In the genomic region with DNA sequence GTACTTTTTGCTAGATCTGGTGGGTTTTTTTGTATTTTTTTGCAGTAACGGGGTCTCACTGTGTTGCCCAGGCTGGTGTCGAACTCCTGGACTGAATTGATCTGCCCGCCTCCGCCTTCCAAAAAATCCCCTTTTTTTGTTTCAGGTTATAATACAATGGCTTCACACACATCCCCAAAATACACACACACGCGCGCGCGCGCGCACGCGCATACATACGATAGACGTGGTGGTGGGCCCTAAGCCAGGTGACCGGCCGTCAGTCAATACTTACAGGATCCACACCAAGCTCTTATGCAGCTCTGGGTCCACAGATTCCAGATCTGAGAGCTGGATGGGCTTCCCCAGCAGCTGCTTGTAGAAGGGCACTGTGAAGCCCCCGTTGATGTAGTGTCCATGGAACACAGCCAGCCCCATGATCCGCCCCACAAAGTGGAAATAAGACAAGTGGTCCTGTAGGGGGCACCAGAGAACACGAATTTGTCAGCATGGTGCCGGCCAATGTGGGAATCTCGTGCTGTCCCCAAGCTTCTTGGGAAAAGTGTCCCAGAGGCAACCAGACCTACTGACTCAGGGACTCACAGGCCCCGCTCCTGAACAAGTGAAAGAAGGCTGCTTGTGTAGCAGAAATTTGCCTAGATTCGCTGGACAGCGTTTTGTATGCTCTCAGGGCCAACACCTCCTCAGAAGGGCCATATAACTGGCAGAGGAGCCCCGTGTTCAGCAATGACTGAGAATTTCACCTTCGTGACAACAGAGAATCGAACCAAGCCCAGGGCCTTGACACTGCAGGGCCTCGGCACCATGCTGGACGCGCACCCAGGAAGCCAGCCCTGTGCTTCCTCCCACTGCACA, we compare ENCODE assay signal across 1 cellular context.
TF ChIP-seq lines count a peak whose summit lies in the region.

No MANE protein-coding gene starts in this region.

TF ChIP-seq in GM12878, 131 proteins besides CTCF, POLR2A, EP300 and RAD21 (continued from another document):
- TF ChIP-seq, protein P1, sequence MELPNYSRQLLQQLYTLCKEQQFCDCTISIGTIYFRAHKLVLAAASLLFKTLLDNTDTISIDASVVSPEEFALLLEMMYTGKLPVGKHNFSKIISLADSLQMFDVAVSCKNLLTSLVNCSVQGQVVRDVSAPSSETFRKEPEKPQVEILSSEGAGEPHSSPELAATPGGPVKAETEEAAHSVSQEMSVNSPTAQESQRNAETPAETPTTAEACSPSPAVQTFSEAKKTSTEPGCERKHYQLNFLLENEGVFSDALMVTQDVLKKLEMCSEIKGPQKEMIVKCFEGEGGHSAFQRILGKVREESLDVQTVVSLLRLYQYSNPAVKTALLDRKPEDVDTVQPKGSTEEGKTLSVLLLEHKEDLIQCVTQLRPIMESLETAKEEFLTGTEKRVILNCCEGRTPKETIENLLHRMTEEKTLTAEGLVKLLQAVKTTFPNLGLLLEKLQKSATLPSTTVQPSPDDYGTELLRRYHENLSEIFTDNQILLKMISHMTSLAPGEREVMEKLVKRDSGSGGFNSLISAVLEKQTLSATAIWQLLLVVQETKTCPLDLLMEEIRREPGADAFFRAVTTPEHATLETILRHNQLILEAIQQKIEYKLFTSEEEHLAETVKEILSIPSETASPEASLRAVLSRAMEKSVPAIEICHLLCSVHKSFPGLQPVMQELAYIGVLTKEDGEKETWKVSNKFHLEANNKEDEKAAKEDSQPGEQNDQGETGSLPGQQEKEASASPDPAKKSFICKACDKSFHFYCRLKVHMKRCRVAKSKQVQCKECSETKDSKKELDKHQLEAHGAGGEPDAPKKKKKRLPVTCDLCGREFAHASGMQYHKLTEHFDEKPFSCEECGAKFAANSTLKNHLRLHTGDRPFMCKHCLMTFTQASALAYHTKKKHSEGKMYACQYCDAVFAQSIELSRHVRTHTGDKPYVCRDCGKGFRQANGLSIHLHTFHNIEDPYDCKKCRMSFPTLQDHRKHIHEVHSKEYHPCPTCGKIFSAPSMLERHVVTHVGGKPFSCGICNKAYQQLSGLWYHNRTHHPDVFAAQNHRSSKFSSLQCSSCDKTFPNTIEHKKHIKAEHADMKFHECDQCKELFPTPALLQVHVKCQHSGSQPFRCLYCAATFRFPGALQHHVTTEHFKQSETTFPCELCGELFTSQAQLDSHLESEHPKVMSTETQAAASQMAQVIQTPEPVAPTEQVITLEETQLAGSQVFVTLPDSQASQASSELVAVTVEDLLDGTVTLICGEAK (IDR thresholded peaks at IDR 0.05; ENCODE audit: borderline replicate concordance): no peak
- TF ChIP-seq CHD4 (IDR thresholded peaks at IDR 0.05): no peak
- TF ChIP-seq SMC3 (IDR thresholded peaks at IDR 0.05; ENCODE audit: borderline replicate concordance, low read length): peak; percentile 76
- TF ChIP-seq, protein P2, sequence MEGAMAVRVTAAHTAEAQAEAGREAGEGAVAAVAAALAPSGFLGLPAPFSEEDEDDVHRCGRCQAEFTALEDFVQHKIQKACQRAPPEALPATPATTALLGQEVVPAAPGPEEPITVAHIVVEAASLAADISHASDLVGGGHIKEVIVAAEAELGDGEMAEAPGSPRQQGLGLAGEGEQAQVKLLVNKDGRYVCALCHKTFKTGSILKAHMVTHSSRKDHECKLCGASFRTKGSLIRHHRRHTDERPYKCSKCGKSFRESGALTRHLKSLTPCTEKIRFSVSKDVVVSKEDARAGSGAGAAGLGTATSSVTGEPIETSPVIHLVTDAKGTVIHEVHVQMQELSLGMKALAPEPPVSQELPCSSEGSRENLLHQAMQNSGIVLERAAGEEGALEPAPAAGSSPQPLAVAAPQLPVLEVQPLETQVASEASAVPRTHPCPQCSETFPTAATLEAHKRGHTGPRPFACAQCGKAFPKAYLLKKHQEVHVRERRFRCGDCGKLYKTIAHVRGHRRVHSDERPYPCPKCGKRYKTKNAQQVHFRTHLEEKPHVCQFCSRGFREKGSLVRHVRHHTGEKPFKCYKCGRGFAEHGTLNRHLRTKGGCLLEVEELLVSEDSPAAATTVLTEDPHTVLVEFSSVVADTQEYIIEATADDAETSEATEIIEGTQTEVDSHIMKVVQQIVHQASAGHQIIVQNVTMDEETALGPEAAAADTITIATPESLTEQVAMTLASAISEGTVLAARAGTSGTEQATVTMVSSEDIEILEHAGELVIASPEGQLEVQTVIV (IDR thresholded peaks at IDR 0.05; ENCODE audit: borderline replicate concordance, partially characterized antibody): no peak
- TF ChIP-seq, protein P3, sequence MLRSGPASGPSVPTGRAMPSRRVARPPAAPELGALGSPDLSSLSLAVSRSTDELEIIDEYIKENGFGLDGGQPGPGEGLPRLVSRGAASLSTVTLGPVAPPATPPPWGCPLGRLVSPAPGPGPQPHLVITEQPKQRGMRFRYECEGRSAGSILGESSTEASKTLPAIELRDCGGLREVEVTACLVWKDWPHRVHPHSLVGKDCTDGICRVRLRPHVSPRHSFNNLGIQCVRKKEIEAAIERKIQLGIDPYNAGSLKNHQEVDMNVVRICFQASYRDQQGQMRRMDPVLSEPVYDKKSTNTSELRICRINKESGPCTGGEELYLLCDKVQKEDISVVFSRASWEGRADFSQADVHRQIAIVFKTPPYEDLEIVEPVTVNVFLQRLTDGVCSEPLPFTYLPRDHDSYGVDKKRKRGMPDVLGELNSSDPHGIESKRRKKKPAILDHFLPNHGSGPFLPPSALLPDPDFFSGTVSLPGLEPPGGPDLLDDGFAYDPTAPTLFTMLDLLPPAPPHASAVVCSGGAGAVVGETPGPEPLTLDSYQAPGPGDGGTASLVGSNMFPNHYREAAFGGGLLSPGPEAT (IDR thresholded peaks at IDR 0.05; ENCODE audit: low read depth): no peak
- peak; percentile 42 for TF ChIP-seq RELA (IDR thresholded peaks at IDR 0.05; ENCODE audit: borderline replicate concordance, partially characterized antibody)
